9 cellular contexts compared by ENCODE assay signal in the genomic region with DNA sequence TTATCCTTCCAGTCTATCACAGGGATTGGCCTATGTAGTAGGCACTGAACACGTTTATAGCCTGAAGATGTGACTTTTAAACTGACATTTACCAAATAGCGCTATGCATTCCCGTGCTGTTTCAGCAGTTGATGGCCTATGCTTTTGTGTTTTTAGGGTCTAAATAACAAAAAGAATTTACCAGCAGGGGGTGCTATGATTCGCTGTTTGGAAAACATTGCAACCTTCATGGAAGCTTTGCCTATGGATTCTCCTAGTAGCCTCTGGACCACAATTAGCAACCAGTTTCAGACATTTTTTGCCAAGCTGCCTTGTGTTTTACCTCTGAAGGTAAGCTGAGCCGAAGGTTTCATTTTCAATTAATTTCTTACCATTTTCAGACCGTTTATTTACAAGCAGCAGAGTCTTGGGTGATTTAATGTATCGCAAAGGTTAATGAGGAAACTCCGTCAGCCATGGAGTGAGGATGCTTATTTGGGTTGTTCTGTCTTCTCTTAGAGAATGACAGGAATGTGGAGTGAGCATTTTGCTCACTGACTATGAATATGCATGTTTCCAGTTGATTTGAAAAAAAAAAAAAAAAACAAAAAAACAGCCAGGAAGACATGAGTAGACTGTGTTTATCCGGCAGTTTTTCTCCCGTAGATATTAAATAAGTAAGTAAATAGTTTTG.
DNase-seq lines count a peak whose midpoint lies in the region; ATAC-seq and TF ChIP-seq lines count a peak whose summit lies in the region.
"Had no signal": no experiment of that assay in that cellular context is flagged by ENCODE, and none has a peak within 500 bp of the region (broad histone marks: within the 10 kb centered on the region; RNA-seq: fewer than 3 reads in every experiment).

No MANE protein-coding gene starts in this region.

- no peak overlapping the region for H3K9ac ChIP-seq in mesenchymal stem cell (ENCODE audit: low read length)

- in situ Hi-C loops in Caki2 (cut with HindIII; ENCODE audit: low pct_unique_long_range_greater_than_20kb, low sequenced_read_pairs) = no loop called here

- no peak overlapping the region for H2BK120ac ChIP-seq in mesenchymal stem cell (ENCODE audit: low read depth, low read length)

- H3K4me1 Mint-ChIP-seq in effector memory CD8-positive, alpha-beta T cell (ENCODE audit: low read depth in 2 of 2) = peaks cover 0 to 1% of the 10 kb centered on the region in 2 donors

- H4K91ac ChIP-seq in mesenchymal stem cell (ENCODE audit: low read length) = no peak overlapping the region

- H4K8ac ChIP-seq in mesenchymal stem cell (ENCODE audit: low read length) = no peak overlapping the region

- intact Hi-C loops in posterior vena cava (cut with DNase I) = loop anchor here (2.0 to 5.0 kb wide), 3 partner anchors 134 to 247 kb away; partner anchors contain the start of gene PRIMA1 (in 1 of the 2)

- CTCF ChIA-PET in HEK293 (lab: Yijun Ruan, JAX) = interaction anchor here (0.6 to 5.7 kb wide), 28 partner anchors 9 to 1834 kb away, joined by 3 to 54 read pairs (median 3); partner anchors contain the start of gene IFI27

- H3K4me2 ChIP-seq in mesenchymal stem cell (ENCODE audit: low read length, poor library complexity, severe bottlenecking) = no peak overlapping the region

- no peak overlapping the region for H2AK5ac ChIP-seq in mesenchymal stem cell (ENCODE audit: low read length, severe bottlenecking)

- peaks cover 34 to 38% of the 10 kb centered on the region in 2 donors for H3K27me3 Mint-ChIP-seq in effector memory CD8-positive, alpha-beta T cell

- H2BK5ac ChIP-seq in mesenchymal stem cell (ENCODE audit: low read depth, low read length, poor library complexity, severe bottlenecking) = no peak overlapping the region

- H2BK12ac ChIP-seq in mesenchymal stem cell (ENCODE audit: low read length in 2 of 2) = no peak overlapping the region

- H2BK15ac ChIP-seq in mesenchymal stem cell (ENCODE audit: low read depth, poor library complexity, severe bottlenecking) = no peak overlapping the region

- no peak overlapping the region for H3K4ac ChIP-seq in mesenchymal stem cell (ENCODE audit: low read depth in 1 of 2, low read length in 2 of 2)

- 50% methylated on average over 7 of the region's 10 CpGs for WGBS in mesenchymal stem cell

- POLR2A ChIA-PET in HEK293 (lab: Yijun Ruan, JAX) = no interaction called here

- H2AFZ ChIP-seq in mesenchymal stem cell (ENCODE audit: low read depth, low read length) = no peak overlapping the region

- no peak for TF ChIP-seq CTCF in HEK293 (tag by site-specific recombination; IDR thresholded peaks at IDR 0.05)

- no peak overlapping the region for H3K18ac ChIP-seq in mesenchymal stem cell (ENCODE audit: low read depth in 1 of 2, low read length in 2 of 2)

- H3K4me1 ChIP-seq in HEK293 (ENCODE audit: control insufficient read depth, insufficient read depth, low read length) = no peaks in the 10 kb centered on the region
- no peaks in the 10 kb centered on the region for H3K4me1 ChIP-seq in mesenchymal stem cell (ENCODE audit: control insufficient read depth, insufficient read depth, low read depth, low read length)

- H3K14ac ChIP-seq in mesenchymal stem cell (ENCODE audit: low read length in 2 of 2) = no peak overlapping the region

- H3K9me3 ChIP-seq in HEK293 (ENCODE audit: control insufficient read depth, insufficient read depth, low read depth, low read length) (no peaks in the 10 kb centered on the region; the same call in 1 of the 2 replicates), mesenchymal stem cell (ENCODE audit: control insufficient read depth, low read length) (no peaks in the 10 kb centered on the region)
- H3K9me3 ChIP-seq: neutrophil had no signal

- no peaks in the 10 kb centered on the region for H3K36me3 Mint-ChIP-seq in effector memory CD8-positive, alpha-beta T cell (ENCODE audit: insufficient read depth)

- H3K36me3 ChIP-seq in HEK293 (ENCODE audit: control insufficient read depth in 2 of 2, insufficient read depth in 1 of 2, low read length in 2 of 2) (no peaks in the 10 kb centered on the region), mesenchymal stem cell (ENCODE audit: control insufficient read depth in 1 of 2, insufficient read depth in 2 of 2, low read depth in 1 of 2, low read length in 2 of 2) (no peaks in the 10 kb centered on the region)
- H3K36me3 ChIP-seq: neutrophil had no signal

- H3K4me3 Mint-ChIP-seq in effector memory CD8-positive, alpha-beta T cell = no peak overlapping the region

- H3K79me1 ChIP-seq in mesenchymal stem cell (replicated peaks; ENCODE audit: low read length, poor library complexity, severe bottlenecking) = no peaks in the 10 kb centered on the region

- peaks cover 0 to 12% of the 10 kb centered on the region in 2 experiments for H3K27me3 ChIP-seq in mesenchymal stem cell (ENCODE audit: control insufficient read depth in 1 of 2, insufficient read depth in 1 of 2, low read length in 2 of 2)

- H3K27ac ChIP-seq in HEK293 (ENCODE audit: extremely low read depth, low read depth, low read length) = no peak overlapping the region
- H3K27ac ChIP-seq in mesenchymal stem cell (ENCODE audit: low read length, poor library complexity, severe bottlenecking) = no peak overlapping the region
- H3K27ac ChIP-seq: neutrophil had no signal

- no peak overlapping the region for H3K23ac ChIP-seq in mesenchymal stem cell (ENCODE audit: low read length in 2 of 2)

- DNase-seq in Caki2 (ENCODE audit: low read depth) (peak; percentile 12), NCI-H82 treated with DMSO at 0.1 percent for 48 hours (lab: John Stamatoyannopoulos, UW; ENCODE audit: unreplicated experiment) (peak; percentile 31), dedifferentiated amniotic fluid mesenchymal stem cell (ENCODE audit: extremely low spot score) (peak; percentile 73), mesenchymal stem cell (peak; percentile 1), posterior vena cava (ENCODE audit: low spot score) (no peak)
- DNase-seq in effector memory CD8-positive, alpha-beta T cell = no peak

- H3K4me3 ChIP-seq in HEK293 (ENCODE audit: low read depth, low read length) (no peak overlapping the region), mesenchymal stem cell (ENCODE audit: insufficient read depth in 1 of 2, low read depth in 1 of 2, low read length in 2 of 2) (no peak overlapping the region)

- no peak for ATAC-seq in effector memory CD8-positive, alpha-beta T cell (replicated peaks)
- ATAC-seq in GM19452 (IDR thresholded peaks at IDR 0.05; ENCODE audit: unreplicated experiment) = no peak

- no peak overlapping the region for H3K27ac Mint-ChIP-seq in effector memory CD8-positive, alpha-beta T cell

- no peaks in the 10 kb centered on the region for H3K9me3 Mint-ChIP-seq in effector memory CD8-positive, alpha-beta T cell

TF ChIP-seq in HEK293, 187 proteins besides CTCF, POLR2A, EP300 and RAD21:
- TF ChIP-seq TRIM28 (IDR thresholded peaks at IDR 0.05; ENCODE audit: borderline replicate concordance, low read length) = 0 out of 2 replicates have a peak, but pooled peaks have one; percentile 14
- TF ChIP-seq IKZF3 (tag by site-specific recombination; IDR thresholded peaks at IDR 0.05) = peak; percentile 54; the same call in 1 of the 2 replicates
- peak; percentile 94 for TF ChIP-seq ZNF10 (tag by site-specific recombination; IDR thresholded peaks at IDR 0.05)
- TF ChIP-seq, protein P1, sequence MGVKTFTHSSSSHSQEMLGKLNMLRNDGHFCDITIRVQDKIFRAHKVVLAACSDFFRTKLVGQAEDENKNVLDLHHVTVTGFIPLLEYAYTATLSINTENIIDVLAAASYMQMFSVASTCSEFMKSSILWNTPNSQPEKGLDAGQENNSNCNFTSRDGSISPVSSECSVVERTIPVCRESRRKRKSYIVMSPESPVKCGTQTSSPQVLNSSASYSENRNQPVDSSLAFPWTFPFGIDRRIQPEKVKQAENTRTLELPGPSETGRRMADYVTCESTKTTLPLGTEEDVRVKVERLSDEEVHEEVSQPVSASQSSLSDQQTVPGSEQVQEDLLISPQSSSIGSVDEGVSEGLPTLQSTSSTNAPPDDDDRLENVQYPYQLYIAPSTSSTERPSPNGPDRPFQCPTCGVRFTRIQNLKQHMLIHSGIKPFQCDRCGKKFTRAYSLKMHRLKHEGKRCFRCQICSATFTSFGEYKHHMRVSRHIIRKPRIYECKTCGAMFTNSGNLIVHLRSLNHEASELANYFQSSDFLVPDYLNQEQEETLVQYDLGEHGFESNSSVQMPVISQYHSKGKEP (tag by site-specific recombination; IDR thresholded peaks at IDR 0.05) = 0 out of 2 replicates have a peak, but pooled peaks have one; percentile 17
- TF ChIP-seq ZNF768 (tag by site-specific recombination; IDR thresholded peaks at IDR 0.05) = no peak
- peak; percentile 64 for TF ChIP-seq ZNF654 (tag by site-specific recombination; IDR thresholded peaks at IDR 0.05; ENCODE audit: low read depth)

Comparison
In these comparisons a context has a peak if more than half of its experiments do, and no peak if none do; other contexts are left out.
1. DNase-seq: peak in Caki2 (single experiment), NCI-H82 treated with DMSO at 0.1 percent for 48 hours (single experiment), dedifferentiated amniotic fluid mesenchymal stem cell (single experiment) and mesenchymal stem cell (single experiment); none in effector memory CD8-positive, alpha-beta T cell (0 of 3) and posterior vena cava (single experiment).